In the genomic region with DNA sequence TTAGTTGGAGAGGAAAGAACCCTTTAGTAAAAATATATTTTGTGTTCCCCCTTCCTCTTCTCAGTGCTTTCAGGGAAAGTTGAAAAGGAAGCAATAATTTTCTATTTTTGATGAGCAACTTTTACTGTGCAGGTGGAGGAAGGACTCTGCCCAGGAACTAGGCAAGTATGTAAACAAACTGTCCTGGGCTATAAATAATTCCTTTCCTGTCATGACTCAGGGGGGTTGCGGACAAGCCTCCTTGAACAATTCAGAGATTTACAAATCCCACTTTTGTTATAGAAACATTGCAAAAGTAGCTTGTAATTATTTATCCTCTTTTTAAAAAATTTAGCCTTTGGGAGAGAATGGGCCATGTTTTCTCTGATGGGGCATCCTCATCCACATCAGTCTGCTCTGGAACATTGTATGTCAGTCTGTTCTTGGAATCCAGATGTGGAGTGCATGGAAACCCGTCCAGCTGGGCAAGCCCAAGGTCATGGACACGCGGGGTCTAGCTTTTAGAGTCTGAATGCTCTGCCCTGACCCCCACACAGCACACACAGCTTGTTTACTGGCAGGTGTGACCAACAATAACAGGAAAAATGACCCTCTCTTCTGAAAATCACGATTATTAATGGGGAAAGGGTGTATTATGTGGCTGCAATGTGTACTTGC, we compare ENCODE assay signal across 15 cellular contexts.
DNase-seq lines count a peak whose midpoint lies in the region; ATAC-seq and TF ChIP-seq lines count a peak whose summit lies in the region.
"Had no signal": no experiment of that assay in that cellular context is flagged by ENCODE, and none has a peak within 500 bp of the region (broad histone marks: within the 10 kb centered on the region; RNA-seq: fewer than 3 reads in every experiment).

No MANE protein-coding gene starts in this region.

- no peak overlapping the region for H3K4me3 ChIP-seq in choroid plexus epithelial cell (ENCODE audit: low read depth, low read length)
- H3K4me3 ChIP-seq: lung, thoracic aorta had no signal

- H3K27ac ChIP-seq in 22Rv1 = peak overlapping the region; percentile 17; the same call in 1 of the 2 replicates
- H3K27ac ChIP-seq: thoracic aorta had no signal

- peak; percentile 33 for DNase-seq in HuH-7.5 (ENCODE audit: low spot score)
- DNase-seq in choroid plexus epithelial cell (ENCODE audit: low read depth) = peak; percentile 13
- DNase-seq in left lobe of liver (ENCODE audit: low spot score) = no peak
- no peak for DNase-seq in activated T-cell treated with anti-CD3 and anti-CD28 coated beads, Interleukin-2, amount 50 U/mL, for 48 hours
- no peak for DNase-seq in activated CD8-positive, alpha-beta memory T cell treated with anti-CD3 and anti-CD28 coated beads, Interleukin-2, amount 10 ng/mL, durations not matched to agents 7 days and 5 days
- no peak for DNase-seq in stimulated activated naive CD4-positive, alpha-beta T cell (lab: John Stamatoyannopoulos, UW)
- DNase-seq: activated CD8-positive, alpha-beta memory T cell treated with anti-CD3 and anti-CD28 coated beads, Interleukin-2, amount 50 U/mL, for 4 hours; DMS 273 treated with DMSO at 0.1 percent for 48 hours; HCEC 1CT had no signal

- H3K4me3 Mint-ChIP-seq in activated CD8-positive, alpha-beta memory T cell treated with anti-CD3 and anti-CD28 coated beads, Interleukin-2, amount 10 ng/mL, durations not matched to agents 7 days and 5 days = no peak overlapping the region
- H3K4me3 Mint-ChIP-seq: activated naive CD8-positive, alpha-beta T cell; WTC11 had no signal

- peak; percentile 27 for ATAC-seq in left lobe of liver
- ATAC-seq in activated CD4-positive, CD25-positive, alpha-beta regulatory T cell treated with anti-CD3 and anti-CD28 coated beads, Interleukin-2, amount 50 U/mL, for 24 hours = no peak
- ATAC-seq in activated CD8-positive, alpha-beta memory T cell treated with anti-CD3 and anti-CD28 coated beads, Interleukin-2, amount 10 ng/mL, durations not matched to agents 7 days and 5 days = no peak
- ATAC-seq: WTC11 had no signal

- TF ChIP-seq CTCF in 22Rv1 (IDR thresholded peaks at IDR 0.05) (no peak), choroid plexus epithelial cell (conservative IDR thresholded peaks at IDR 0.05; ENCODE audit: low read depth, low read length) (no peak)

- H3K27ac Mint-ChIP-seq in activated CD8-positive, alpha-beta memory T cell treated with anti-CD3 and anti-CD28 coated beads, Interleukin-2, amount 10 ng/mL, durations not matched to agents 7 days and 5 days = no peak overlapping the region
- H3K27ac Mint-ChIP-seq: activated naive CD8-positive, alpha-beta T cell; WTC11 had no signal

- peaks cover 7% of the 10 kb centered on the region for H3K4me1 Mint-ChIP-seq in activated CD8-positive, alpha-beta memory T cell treated with anti-CD3 and anti-CD28 coated beads, Interleukin-2, amount 10 ng/mL, durations not matched to agents 7 days and 5 days

- H3K9me3 Mint-ChIP-seq in activated CD8-positive, alpha-beta memory T cell treated with anti-CD3 and anti-CD28 coated beads, Interleukin-2, amount 10 ng/mL, durations not matched to agents 7 days and 5 days (ENCODE audit: low read depth) = no peaks in the 10 kb centered on the region
- H3K9me3 Mint-ChIP-seq: WTC11 had no signal

- H3K36me3 Mint-ChIP-seq in activated CD8-positive, alpha-beta memory T cell treated with anti-CD3 and anti-CD28 coated beads, Interleukin-2, amount 10 ng/mL, durations not matched to agents 7 days and 5 days = no peaks in the 10 kb centered on the region
- H3K36me3 Mint-ChIP-seq: activated naive CD8-positive, alpha-beta T cell; WTC11 had no signal

- CTCF ChIA-PET in activated CD8-positive, alpha-beta memory T cell treated with anti-CD3 and anti-CD28 coated beads, Interleukin-2, amount 10 ng/mL, durations not matched to agents 7 days and 5 days (lab: Charles Lee) = no interaction called here

- no peaks in the 10 kb centered on the region for H3K27me3 Mint-ChIP-seq in activated CD8-positive, alpha-beta memory T cell treated with anti-CD3 and anti-CD28 coated beads, Interleukin-2, amount 10 ng/mL, durations not matched to agents 7 days and 5 days
- H3K27me3 Mint-ChIP-seq: activated naive CD8-positive, alpha-beta T cell had no signal

Comparison
In these comparisons a context has a peak if more than half of its experiments do, and no peak if none do; other contexts are left out.
1. DNase-seq: peak in HuH-7.5 (single experiment) and choroid plexus epithelial cell (single experiment); none in left lobe of liver (single experiment), activated T-cell treated with anti-CD3 and anti-CD28 coated beads, Interleukin-2, amount 50 U/mL, for 48 hours (0 of 2), activated CD8-positive, alpha-beta memory T cell treated with anti-CD3 and anti-CD28 coated beads, Interleukin-2, amount 10 ng/mL, durations not matched to agents 7 days and 5 days (single experiment) and stimulated activated naive CD4-positive, alpha-beta T cell (0 of 6).